Comparison of ENCODE assay signal across 22 cellular contexts in the genomic region with DNA sequence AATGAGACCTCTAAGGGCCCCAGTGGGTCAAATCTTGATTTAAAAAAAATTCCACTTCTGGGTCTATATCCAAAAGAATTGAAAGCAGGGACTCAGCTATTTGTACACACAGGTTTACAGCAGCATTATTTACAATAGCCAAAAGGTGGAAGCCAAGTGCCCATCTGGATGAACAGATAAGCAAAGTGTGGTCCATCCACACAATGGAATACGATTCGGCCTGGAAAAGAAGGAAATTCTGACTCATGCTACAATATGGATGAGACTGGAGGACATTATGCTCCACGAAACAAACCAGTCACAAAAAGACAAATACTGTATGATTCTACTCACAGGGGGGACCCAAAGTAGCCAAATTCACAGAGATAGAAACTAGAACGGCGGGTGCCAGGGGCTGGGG.
"Had no signal": no experiment of that assay in that cellular context is flagged by ENCODE, and none has a peak within 500 bp of the region (broad histone marks: within the 10 kb centered on the region; RNA-seq: fewer than 3 reads in every experiment).

No MANE protein-coding gene starts in this region.

- H3K4me3 Mint-ChIP-seq: activated CD4-positive, alpha-beta memory T cell treated with anti-CD3 and anti-CD28 coated beads for 36 hours; activated naive CD4-positive, alpha-beta T cell treated with anti-CD3 and anti-CD28 coated beads, Interleukin-2, amount 10 ng/mL, durations not matched to agents 7 days and 5 days; mesothelial cell of epicardium; naive thymus-derived CD8-positive, alpha-beta T cell; neural progenitor cell; stimulated activated naive CD8-positive, alpha-beta T cell treated with anti-CD3 and anti-CD28 coated beads, Interleukin-15, amount 100 ng/mL, for 72 hours; T-helper 1 cell treated with Interleukin-12 subunit alpha and Interleukin-12 subunit beta and Interleukin-4 antibody, amounts not matched to agents 30 μg/mL and 1 μg/mL, for 36 hours had no signal

- H3K9me3 ChIP-seq: lower lobe of right lung, suprapubic skin had no signal

- H3K4me1 Mint-ChIP-seq: activated naive CD4-positive, alpha-beta T cell treated with anti-CD3 and anti-CD28 coated beads, Interleukin-2, amount 10 ng/mL, durations not matched to agents 7 days and 5 days; mesothelial cell of epicardium; stimulated activated naive CD8-positive, alpha-beta T cell treated with anti-CD3 and anti-CD28 coated beads, Interleukin-15, amount 100 ng/mL, for 72 hours had no signal

- H3K4me1 ChIP-seq: esophagus muscularis mucosa, gastrocnemius medialis, lower lobe of right lung, neural progenitor cell, suprapubic skin, tibial nerve, uterus had no signal

- ATAC-seq: gastrocnemius medialis; left lobe of liver; lower lobe of right lung; naive thymus-derived CD8-positive, alpha-beta T cell; stimulated activated naive CD8-positive, alpha-beta T cell treated with anti-CD3 and anti-CD28 coated beads, Interleukin-15, amount 100 ng/mL, for 72 hours had no signal

- H3K4me2 ChIP-seq: neural progenitor cell had no signal

- H3K36me3 Mint-ChIP-seq: activated naive CD4-positive, alpha-beta T cell treated with anti-CD3 and anti-CD28 coated beads, Interleukin-2, amount 10 ng/mL, durations not matched to agents 7 days and 5 days; mesothelial cell of epicardium had no signal

- H3K27me3 Mint-ChIP-seq: activated naive CD4-positive, alpha-beta T cell treated with anti-CD3 and anti-CD28 coated beads, Interleukin-2, amount 10 ng/mL, durations not matched to agents 7 days and 5 days had no signal

- H3K27ac ChIP-seq: esophagus muscularis mucosa, gastrocnemius medialis, heart right ventricle, lower lobe of right lung, neural progenitor cell, suprapubic skin, tibial nerve, uterus had no signal

- H3K9ac ChIP-seq: neural progenitor cell had no signal

- H3K36me3 ChIP-seq: esophagus muscularis mucosa, gastrocnemius medialis, heart right ventricle, lower lobe of right lung, neural progenitor cell, suprapubic skin, tibial nerve, uterus had no signal

- H3K27ac Mint-ChIP-seq: activated CD4-positive, alpha-beta memory T cell treated with anti-CD3 and anti-CD28 coated beads for 36 hours; activated naive CD4-positive, alpha-beta T cell treated with anti-CD3 and anti-CD28 coated beads, Interleukin-2, amount 10 ng/mL, durations not matched to agents 7 days and 5 days; mesothelial cell of epicardium; naive thymus-derived CD8-positive, alpha-beta T cell; progenitor cell of endocrine pancreas; stimulated activated naive CD8-positive, alpha-beta T cell treated with anti-CD3 and anti-CD28 coated beads, Interleukin-15, amount 100 ng/mL, for 72 hours; T-helper 1 cell treated with Interleukin-12 subunit alpha and Interleukin-12 subunit beta and Interleukin-4 antibody, amounts not matched to agents 30 μg/mL and 1 μg/mL, for 36 hours had no signal

- H2AFZ ChIP-seq: neural progenitor cell had no signal

- DNase-seq: activated CD4-positive, alpha-beta memory T cell treated with anti-CD3 and anti-CD28 coated beads for 36 hours; activated CD4-positive, alpha-beta T cell treated with anti-CD3 and anti-CD28 coated beads for 48 hours; activated effector memory CD4-positive, alpha-beta T cell treated with anti-CD3 and anti-CD28 coated beads, Interleukin-2, amount 50 U/mL, for 16 hours; activated naive CD4-positive, alpha-beta T cell treated with anti-CD3 and anti-CD28 coated beads, Interleukin-2, amount 10 ng/mL, durations not matched to agents 7 days and 5 days; activated T-cell treated with anti-CD3 and anti-CD28 coated beads, Interleukin-2, amount 50 U/mL, for 48 hours; effector memory CD4-positive, alpha-beta T cell; gastrocnemius medialis; lower lobe of right lung; naive thymus-derived CD8-positive, alpha-beta T cell; stimulated activated CD4-positive, alpha-beta T cell treated with anti-CD3 and anti-CD28 coated beads, Interleukin-4, amount 100 ng/mL, for 4 hours; stimulated activated naive CD8-positive, alpha-beta T cell treated with anti-CD3 and anti-CD28 coated beads, Interleukin-15, amount 100 ng/mL, for 72 hours; T1000; uterus had no signal

- H3K4me3 ChIP-seq: esophagus muscularis mucosa, gastrocnemius medialis, heart right ventricle, lower lobe of right lung, neural progenitor cell, suprapubic skin, tibial nerve, uterus had no signal

- H3K27me3 ChIP-seq: gastrocnemius medialis, heart right ventricle, neural progenitor cell, tibial nerve, uterus had no signal
